Comparison of ENCODE assay signal across 19 cellular contexts in the genomic region with DNA sequence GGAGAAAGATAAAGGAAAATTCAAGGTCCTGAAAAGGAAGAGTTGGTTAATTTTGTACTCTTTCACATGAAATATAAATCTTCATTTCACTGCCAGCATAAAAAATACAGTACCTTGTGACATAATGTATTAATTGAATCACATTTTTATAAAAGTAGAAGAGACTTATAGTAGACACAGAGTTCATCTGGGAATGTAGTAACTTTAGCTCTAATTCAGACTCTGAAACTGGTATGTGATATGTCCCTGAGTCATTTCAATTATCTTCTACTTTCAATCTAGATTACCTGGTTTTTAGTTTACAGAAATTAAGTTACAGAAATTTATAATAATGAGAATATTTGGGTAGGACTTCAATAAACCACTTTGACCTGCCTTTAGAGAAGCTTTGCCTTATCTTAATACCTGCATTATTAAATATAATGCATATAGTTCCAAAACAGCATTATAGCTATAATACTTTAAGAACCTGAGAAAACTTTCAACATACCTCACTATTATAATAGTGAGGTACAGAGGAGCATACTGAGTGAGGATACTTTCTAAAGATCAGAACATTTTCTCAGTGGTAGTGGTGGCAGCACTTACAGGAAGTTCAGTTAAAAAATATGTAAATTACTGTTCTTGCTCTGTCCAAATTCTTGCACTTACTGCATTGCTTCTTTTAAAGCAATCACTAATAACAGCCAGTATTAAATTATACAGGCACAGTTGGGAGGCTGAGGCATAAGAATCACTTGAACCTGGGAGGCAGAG. TPM values are rescaled to one million over a fixed set of nuclear protein-coding genes. Genes with fewer than 3 reads are reported as not detected.
DNase-seq lines count a peak whose midpoint lies in the region; ATAC-seq, FAIRE-seq and TF ChIP-seq lines count a peak whose summit lies in the region.
"Had no signal": no experiment of that assay in that cellular context is flagged by ENCODE, and none has a peak within 500 bp of the region (broad histone marks: within the 10 kb centered on the region; RNA-seq: fewer than 3 reads in every experiment).

No MANE protein-coding gene starts in this region.

- H4K20me1 ChIP-seq in HepG2 (ENCODE audit: insufficient read depth, low read length) = no peaks in the 10 kb centered on the region

- no peak overlapping the region for H3K4me3 ChIP-seq in HepG2 (replicated peaks in 1 of 3; ENCODE audit: insufficient read depth in 1 of 3, low read depth in 2 of 3, low read length in 3 of 3)
- H3K4me3 ChIP-seq: PC-9, SJCRH30, tibial artery had no signal

- TF ChIP-seq POLR2A in HepG2 (IDR thresholded peaks at IDR 0.05; ENCODE audit: insufficient read depth in 1 of 2, low read depth in 2 of 2, low read length in 2 of 2) = no peak

- ATAC-seq in GM18520 (IDR thresholded peaks at IDR 0.05; ENCODE audit: unreplicated experiment) (peak; percentile 37), GM21423 (IDR thresholded peaks at IDR 0.05; ENCODE audit: unreplicated experiment) (peak; percentile 58), HG02981 (IDR thresholded peaks at IDR 0.05; ENCODE audit: unreplicated experiment) (peak; percentile 59), HG03571 (IDR thresholded peaks at IDR 0.05; ENCODE audit: unreplicated experiment) (peak; percentile 51), HG03442 (IDR thresholded peaks at IDR 0.05; ENCODE audit: unreplicated experiment) (no peak), HepG2 (no peak)
- ATAC-seq: activated CD8-positive, alpha-beta T cell treated with anti-CD3 and anti-CD28 coated beads, Interleukin-2, amount 10 ng/mL, durations not matched to agents 7 days and 5 days; stimulated activated naive CD8-positive, alpha-beta T cell treated with anti-CD3 and anti-CD28 coated beads, Interleukin-15, Interleukin-2, amounts not matched to agents 100 U/mL and 50 U/mL, for 24 hours; WTC11 had no signal

- TF ChIP-seq EP300 in HepG2 (IDR thresholded peaks at IDR 0.05; ENCODE audit: low read depth in 2 of 2, low read length in 2 of 2) (no peak), HepG2 (CRISPR knock-in tag; IDR thresholded peaks at IDR 0.05; ENCODE audit: borderline replicate concordance) (no peak)

- in situ Hi-C loops in HepG2 (cut with HindIII; ENCODE audit: extremely low pct_ligation_motif_present, low pct_unique_long_range_greater_than_20kb) = loop anchor here (25.0 kb wide), 1 partner anchor 486 kb away; the partner anchor contains the start of gene AADAT

- H3K4me2 ChIP-seq in HepG2 (ENCODE audit: low read depth, low read length) = no peak overlapping the region
- H3K4me2 ChIP-seq: PC-9 had no signal

- TF ChIP-seq CTCF in HepG2 (CRISPR knock-in tag; IDR thresholded peaks at IDR 0.05) = no peak

- POLR2A ChIA-PET in HepG2 (lab: Yijun Ruan, JAX) = no interaction called here

- H3K36me3 ChIP-seq in HepG2 (replicated peaks in 1 of 2; ENCODE audit: control insufficient read depth in 1 of 2, insufficient read depth in 2 of 2, low read length in 2 of 2) = peaks cover 0 to 15% of the 10 kb centered on the region in 2 experiments; a peak in 2 of 5 replicates
- H3K36me3 ChIP-seq: SJCRH30 had no signal

- H2AFZ ChIP-seq in HepG2 (ENCODE audit: low read length) = no peak overlapping the region
- H2AFZ ChIP-seq: PC-9 had no signal

- no peak for FAIRE-seq in HepG2 (lab: Jason Lieb, UNC)

- CTCF ChIA-PET in HepG2 (lab: Yijun Ruan, JAX; ENCODE audit: low intra/inter-chr PET ratio, low total read pairs) = no interaction called here

- no peaks in the 10 kb centered on the region; a peak in 1 of 5 replicates for H3K27me3 ChIP-seq in HepG2 (ENCODE audit: control insufficient read depth in 1 of 2, insufficient read depth in 2 of 2, low read length in 2 of 2)
- H3K27me3 ChIP-seq: SJCRH30, tibial artery had no signal

- intact Hi-C loops in HepG2 (cut with micrococcal nuclease; ENCODE audit: unreplicated experiment) = no loop called here

- no TSS peak for BruUV-seq in HepG2 (replicated peaks; lab: Mats Ljungman, UMichigan)

- no peak overlapping the region for H3K27ac ChIP-seq in HepG2 (ENCODE audit: extremely low read length, insufficient read depth, low read length)
- H3K27ac ChIP-seq: PC-9, SJCRH30, tibial artery had no signal

- no peaks in the 10 kb centered on the region for H3K9me3 ChIP-seq in HepG2 (ENCODE audit: low read length)
- H3K9me3 ChIP-seq: SJCRH30, tibial artery had no signal

- TF ChIP-seq RAD21 in HepG2 (CRISPR knock-in tag; IDR thresholded peaks at IDR 0.05) = no peak

- no peaks in the 10 kb centered on the region for H3K79me2 ChIP-seq in HepG2 (ENCODE audit: insufficient read depth, low read length)

- DNase-seq in SW480 (ENCODE audit: low spot score) = no peak
- DNase-seq in NCI-H524 treated with DMSO at 0.1 percent for 48 hours (lab: John Stamatoyannopoulos, UW) = no peak
- DNase-seq in HepG2 (ENCODE audit: low spot score) = no peak
- DNase-seq: activated CD8-positive, alpha-beta T cell treated with anti-CD3 and anti-CD28 coated beads, Interleukin-2, amount 10 ng/mL, durations not matched to agents 7 days and 5 days; glutamatergic neuron; NCI-H526 treated with DMSO at 0.1 percent for 48 hours; nephron progenitor cell; PC-9; posterior cingulate gyrus; SJCRH30; stimulated activated CD4-positive, alpha-beta T cell treated with anti-CD3 and anti-CD28 coated beads, Interleukin-1b, Interleukin-23, amount 100 ng/mL, for 48 hours; stimulated activated naive CD8-positive, alpha-beta T cell treated with anti-CD3 and anti-CD28 coated beads, Interleukin-15, Interleukin-2, amounts not matched to agents 100 U/mL and 50 U/mL, for 24 hours; tibial artery had no signal

- H3K9ac ChIP-seq in HepG2 (ENCODE audit: insufficient read depth, low read depth, low read length) = no peak overlapping the region

- H3K4me1 ChIP-seq in HepG2 (ENCODE audit: insufficient read depth, low read length) = no peaks in the 10 kb centered on the region

TF ChIP-seq in HepG2, 621 proteins besides CTCF, POLR2A, EP300 and RAD21 (continues in another document):
- TF ChIP-seq, protein P1, sequence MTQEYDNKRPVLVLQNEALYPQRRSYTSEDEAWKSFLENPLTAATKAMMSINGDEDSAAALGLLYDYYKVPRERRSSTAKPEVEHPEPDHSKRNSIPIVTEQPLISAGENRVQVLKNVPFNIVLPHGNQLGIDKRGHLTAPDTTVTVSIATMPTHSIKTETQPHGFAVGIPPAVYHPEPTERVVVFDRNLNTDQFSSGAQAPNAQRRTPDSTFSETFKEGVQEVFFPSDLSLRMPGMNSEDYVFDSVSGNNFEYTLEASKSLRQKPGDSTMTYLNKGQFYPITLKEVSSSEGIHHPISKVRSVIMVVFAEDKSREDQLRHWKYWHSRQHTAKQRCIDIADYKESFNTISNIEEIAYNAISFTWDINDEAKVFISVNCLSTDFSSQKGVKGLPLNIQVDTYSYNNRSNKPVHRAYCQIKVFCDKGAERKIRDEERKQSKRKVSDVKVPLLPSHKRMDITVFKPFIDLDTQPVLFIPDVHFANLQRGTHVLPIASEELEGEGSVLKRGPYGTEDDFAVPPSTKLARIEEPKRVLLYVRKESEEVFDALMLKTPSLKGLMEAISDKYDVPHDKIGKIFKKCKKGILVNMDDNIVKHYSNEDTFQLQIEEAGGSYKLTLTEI (CRISPR knock-in tag; conservative IDR thresholded peaks at IDR 0.05) = no peak

RNA-seq across cellular contexts. Expression of gene NEK1, which starts 11.2 kb away (rescaled TPM):
- 5.4 and 8.7 TPM in 2 replicates for total RNA-seq in HepG2 (2016; rRNA removed; fragmentation: Illumina TruSeq; extraction: Trizol)
- 7.3 and 9.1 TPM in 2 replicates for total RNA-seq in HepG2 (2016; cell fraction: cytosol; rRNA removed; fragmentation: Illumina TruSeq; extraction: Trizol; ENCODE audit: low read depth)
- 5.4 and 8.2 TPM in 2 replicates for total RNA-seq in HepG2 (2016; cell fraction: insoluble cytoplasmic fraction; rRNA removed; fragmentation: Illumina TruSeq; extraction: Trizol)
- 4.3 and 4.8 TPM in 2 replicates for total RNA-seq in HepG2 (2016; cell fraction: membrane; rRNA removed; fragmentation: Illumina TruSeq; extraction: Trizol)
- 9.8 and 11.8 TPM in 2 replicates for total RNA-seq in HepG2 (2016; cell fraction: nucleus; rRNA removed; fragmentation: Illumina TruSeq; extraction: Trizol)
- polyA plus RNA-seq in HepG2 (2011; rRNA removed) = 2.6 and 2.9 TPM in 2 replicates
- polyA plus RNA-seq in HepG2 (2011; cell fraction: cytosol; rRNA removed) = 0.97 and 1.3 TPM in 2 replicates
- polyA plus RNA-seq in HepG2 (2011; cell fraction: nucleus; rRNA removed) = 2.5 and 3.3 TPM in 2 replicates
- polyA plus RNA-seq in HepG2 (2012) = 3.2 and 3.3 TPM in 2 replicates
- 0.23 and 0.38 TPM in 2 replicates for polyA plus RNA-seq in HepG2 (2016; cell fraction: cytosol; fragmentation: Illumina TruSeq; extraction: Trizol; ENCODE audit: low read depth)
- polyA plus RNA-seq in HepG2 (2016; cell fraction: insoluble cytoplasmic fraction; fragmentation: Illumina TruSeq; extraction: Trizol; ENCODE audit: low read depth) = 6.9 and 7.0 TPM in 2 replicates
- polyA plus RNA-seq in HepG2 (2016; cell fraction: membrane; fragmentation: Illumina TruSeq; extraction: Trizol; ENCODE audit: low read depth) = 0.70 and 1.1 TPM in 2 replicates
- 5.7 and 7.7 TPM in 2 replicates for polyA plus RNA-seq in HepG2 (2016; cell fraction: nucleus; fragmentation: Illumina TruSeq; extraction: Trizol; ENCODE audit: insufficient read depth, low read depth)
- polyA minus RNA-seq in HepG2 (2011; rRNA and poly(A)+ RNA removed; ENCODE audit: low replicate concordance) = 9.6 TPM in 2 replicates
- 2.3 TPM in 2 replicates for polyA minus RNA-seq in HepG2 (2011; cell fraction: cytosol; rRNA and poly(A)+ RNA removed)
- polyA minus RNA-seq in HepG2 (2011; cell fraction: nucleus; rRNA and poly(A)+ RNA removed) = 24.1 and 24.9 TPM in 2 replicates

RNA-seq across cellular contexts. Expression of gene CLCN3, which starts 19.2 kb away (rescaled TPM):
- total RNA-seq in HepG2 (2016; rRNA removed; fragmentation: Illumina TruSeq; extraction: Trizol) = 21.5 and 23.7 TPM in 2 replicates
- 1.6 and 1.9 TPM in 2 replicates for total RNA-seq in HepG2 (2016; cell fraction: cytosol; rRNA removed; fragmentation: Illumina TruSeq; extraction: Trizol; ENCODE audit: low read depth)
- 23.2 and 23.3 TPM in 2 replicates for total RNA-seq in HepG2 (2016; cell fraction: insoluble cytoplasmic fraction; rRNA removed; fragmentation: Illumina TruSeq; extraction: Trizol)
- 7.7 and 8.5 TPM in 2 replicates for total RNA-seq in HepG2 (2016; cell fraction: membrane; rRNA removed; fragmentation: Illumina TruSeq; extraction: Trizol)
- 26.7 and 28.7 TPM in 2 replicates for total RNA-seq in HepG2 (2016; cell fraction: nucleus; rRNA removed; fragmentation: Illumina TruSeq; extraction: Trizol)
- 13.6 and 14.2 TPM in 2 replicates for polyA plus RNA-seq in HepG2 (2011; rRNA removed)
- polyA plus RNA-seq in HepG2 (2011; cell fraction: cytosol; rRNA removed) = 7.4 and 10.8 TPM in 2 replicates
- 3.4 and 5.1 TPM in 2 replicates for polyA plus RNA-seq in HepG2 (2011; cell fraction: nucleus; rRNA removed)
- 14.8 and 17.1 TPM in 2 replicates for polyA plus RNA-seq in HepG2 (2012)
- 0.81 and 0.88 TPM in 2 replicates for polyA plus RNA-seq in HepG2 (2016; cell fraction: cytosol; fragmentation: Illumina TruSeq; extraction: Trizol; ENCODE audit: low read depth)
- 11.5 and 13.2 TPM in 2 replicates for polyA plus RNA-seq in HepG2 (2016; cell fraction: insoluble cytoplasmic fraction; fragmentation: Illumina TruSeq; extraction: Trizol; ENCODE audit: low read depth)
- polyA plus RNA-seq in HepG2 (2016; cell fraction: membrane; fragmentation: Illumina TruSeq; extraction: Trizol; ENCODE audit: low read depth) = 2.5 and 2.8 TPM in 2 replicates
- 17.6 and 18.8 TPM in 2 replicates for polyA plus RNA-seq in HepG2 (2016; cell fraction: nucleus; fragmentation: Illumina TruSeq; extraction: Trizol; ENCODE audit: insufficient read depth, low read depth)
- 30.0 and 39.3 TPM in 2 replicates for polyA minus RNA-seq in HepG2 (2011; rRNA and poly(A)+ RNA removed; ENCODE audit: low replicate concordance)
- polyA minus RNA-seq in HepG2 (2011; cell fraction: cytosol; rRNA and poly(A)+ RNA removed) = 18.7 and 23.1 TPM in 2 replicates
- polyA minus RNA-seq in HepG2 (2011; cell fraction: nucleus; rRNA and poly(A)+ RNA removed) = 37.3 and 43.1 TPM in 2 replicates

Comparison
In these comparisons a context has a peak if more than half of its experiments do, and no peak if none do; other contexts are left out.
1. ATAC-seq: peak in GM18520 (single experiment), GM21423 (single experiment), HG02981 (single experiment) and HG03571 (single experiment); none in HG03442 (single experiment) and HepG2 (single experiment).